In the genomic region with DNA sequence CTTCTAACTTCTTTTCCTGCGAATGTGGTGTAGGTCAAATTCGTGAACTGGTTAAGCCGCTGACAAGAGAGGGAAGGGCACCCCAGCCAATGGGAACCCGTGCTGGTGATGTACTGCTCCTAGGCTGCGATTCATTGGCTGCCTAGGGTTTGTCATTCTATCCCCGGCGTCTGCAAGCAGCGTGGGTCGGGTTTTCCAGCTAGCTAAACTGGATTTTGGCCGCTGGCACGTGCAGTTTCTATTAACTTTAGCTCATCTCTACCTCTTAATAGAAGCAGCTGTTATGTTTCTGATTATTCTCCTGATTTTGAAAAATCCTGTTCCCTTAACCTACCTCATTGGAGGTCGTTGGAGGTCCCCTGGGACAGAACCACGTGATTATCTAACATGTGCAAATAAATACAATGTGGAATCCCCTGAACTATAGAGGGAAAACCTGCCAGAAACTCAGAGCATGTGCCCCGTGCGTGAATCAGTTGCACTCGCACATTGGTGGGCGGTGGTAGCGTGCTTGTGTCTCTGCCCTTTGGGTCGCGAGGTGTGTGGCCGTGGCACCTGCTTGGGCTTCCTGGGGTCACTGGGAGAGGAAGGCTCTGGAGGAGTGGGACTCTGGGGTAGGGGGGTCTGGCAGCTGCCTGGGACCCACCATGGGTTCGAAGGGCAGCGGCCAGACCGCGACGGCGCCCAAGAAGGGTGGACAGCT, we compare ENCODE assay signal across 8 cellular contexts. TPM values are rescaled to one million over a fixed set of nuclear protein-coding genes. Genes with fewer than 3 reads are reported as not detected.
A peak's percentile ranks its signal among the peaks of the same experiment; 100 is the strongest.
DNase-seq lines count a peak whose midpoint lies in the region; ATAC-seq and TF ChIP-seq lines count a peak whose summit lies in the region.

No MANE protein-coding gene starts in this region.

- CTCF ChIA-PET in AG04450 (lab: Charles Lee), result interaction anchor here (0.8 to 1.5 kb wide), 7 partner anchors 18 to 314 kb away, joined by 3 to 13 read pairs (median 3); no protein-coding TSS in a partner anchor

- no peaks in the 10 kb centered on the region for H3K36me3 ChIP-seq in colonic mucosa

- peak overlapping the region; percentile 98 to 100 for H3K9ac ChIP-seq in colonic mucosa (ENCODE audit: low read depth in 2 of 2, low read length in 2 of 2)

- H3K27me3 ChIP-seq in AG04450 (ENCODE audit: control insufficient read depth, insufficient read depth, low read length) (no peaks in the 10 kb centered on the region), colonic mucosa (no peaks in the 10 kb centered on the region), layer of hippocampus (ENCODE audit: control insufficient read depth, insufficient read depth, low read length) (no peaks in the 10 kb centered on the region)

- intact Hi-C loops in colonic mucosa (cut with DNase I), result no loop called here

- H3K9me3 ChIP-seq in AG04450 (ENCODE audit: control insufficient read depth, insufficient read depth, low read length) (no peaks in the 10 kb centered on the region; the same call in 1 of the 2 replicates), colonic mucosa (no peaks in the 10 kb centered on the region)

- H3K27ac ChIP-seq in AG04450 (ENCODE audit: low read depth, low read length) (peak overlapping the region; percentile 98), colonic mucosa (peak overlapping the region; percentile 100), layer of hippocampus (ENCODE audit: low read depth, low read length) (peak overlapping the region; percentile 98)

- POLR2A ChIA-PET in AG04450 (lab: Yijun Ruan, JAX), result interaction anchor here (0.7 to 1.1 kb wide), 4 partner anchors 80 to 764 kb away, joined by 3 to 7 read pairs (median 3); partner anchors contain the start of genes JKAMP and L3HYPDH

- H3K4me3 ChIP-seq in AG04450 (ENCODE audit: low read depth, low read length) (peak overlapping the region; percentile 74), colonic mucosa (peak overlapping the region; percentile 61)

- peak; percentile 82 for DNase-seq in AG04450 (ENCODE audit: low read depth, low spot score)
- DNase-seq in NCI-H510A (lab: John Stamatoyannopoulos, UW), result peak; percentile 78
- DNase-seq in activated CD4-positive, alpha-beta T cell treated with anti-CD3 and anti-CD28 coated beads for 48 hours, result peak; percentile 88
- peak; percentile 93 for DNase-seq in colonic mucosa
- peak; percentile 61 to 78 (median 70) for DNase-seq in stimulated activated CD4-positive, alpha-beta T cell treated with anti-CD3 and anti-CD28 coated beads, Interleukin-1b, Interleukin-23, amount 100 ng/mL, for 24 hours (ENCODE audit: low read depth in 4 of 4, low spot score in 1 of 4)

- no peaks in the 10 kb centered on the region for H3K4me1 ChIP-seq in colonic mucosa

- ATAC-seq in GM19023 (IDR thresholded peaks at IDR 0.05; ENCODE audit: unreplicated experiment) (peak; percentile 59), HG03342 (IDR thresholded peaks at IDR 0.05; ENCODE audit: unreplicated experiment) (peak; percentile 64)

- TF ChIP-seq CTCF in AG04450 (IDR thresholded peaks at IDR 0.05; ENCODE audit: low read depth, low read length) (no peak), colonic mucosa (IDR thresholded peaks at IDR 0.05) (no peak)

RNA-seq across cellular contexts. Expression of gene PPM1A, which starts 0.9 kb away (rescaled TPM):
- polyA plus RNA-seq in AG04450 (2011; rRNA removed), result 32.8 and 44.1 TPM in 2 replicates
- polyA minus RNA-seq in AG04450 (2011; rRNA and poly(A)+ RNA removed), result 75.3 and 103 TPM in 2 replicates
- 100 to 1,000 TPM in 1 of 2 donors, 10 to 100 TPM in 1; 63.0 to 126 TPM for total RNA-seq in colonic mucosa

Comparison
In these comparisons a context has a peak if more than half of its experiments do, and no peak if none do; other contexts are left out.
1. Peak in every context shown above with its lines: DNase-seq, ATAC-seq, H3K4me3 ChIP-seq and H3K27ac ChIP-seq.